8 cellular contexts compared by ENCODE assay signal in the genomic region with DNA sequence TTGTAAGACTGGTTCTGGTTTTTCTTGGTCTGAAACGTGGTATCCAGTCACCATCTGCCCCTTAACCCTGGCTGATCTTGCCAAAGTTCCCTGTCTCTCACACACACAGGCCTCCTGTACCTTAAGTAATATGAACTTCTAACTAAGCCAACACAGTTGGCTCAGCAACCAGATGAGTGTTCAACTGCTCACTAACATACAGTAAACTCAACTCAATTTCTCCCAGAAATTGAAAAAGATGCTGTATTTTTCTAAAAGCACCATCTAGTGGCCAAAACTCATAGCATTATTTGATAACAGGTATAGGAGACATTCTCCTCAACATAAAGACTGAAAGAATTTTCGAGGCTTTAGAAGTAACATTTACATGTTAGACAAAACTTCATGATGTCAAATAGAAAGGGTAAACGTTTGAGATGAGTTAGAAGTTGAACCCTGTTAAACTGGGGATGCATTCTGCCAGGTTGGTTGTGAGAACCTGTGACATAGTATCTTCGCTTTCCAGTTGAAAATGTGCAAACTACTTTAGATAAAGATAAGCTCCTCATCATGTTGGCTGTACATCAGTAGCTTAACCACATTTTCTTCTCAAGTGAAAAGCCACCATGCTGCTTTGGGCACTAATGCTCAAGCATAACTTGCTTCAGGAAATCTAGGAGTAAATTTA. TPM values are rescaled to one million over a fixed set of nuclear protein-coding genes. Genes with fewer than 3 reads are reported as not detected.
DNase-seq lines count a peak whose midpoint lies in the region; ATAC-seq, FAIRE-seq and TF ChIP-seq lines count a peak whose summit lies in the region.

No MANE protein-coding gene starts in this region.

- peak overlapping the region; percentile 18 for H3K4me3 Mint-ChIP-seq in Caco-2 (ENCODE audit: unreplicated experiment)

- DNase-seq in Caco-2 (peak in 1 of 2 experiments; percentile 29), glomerular endothelial cell (ENCODE audit: extremely low read depth, low read depth, low spot score) (peak; percentile 33), sigmoid colon (no peak), DMS114 treated with DMSO at 0.1 percent for 48 hours (lab: John Stamatoyannopoulos, UW; ENCODE audit: unreplicated experiment) (no peak)
- no peak for DNase-seq in activated CD8-positive, alpha-beta memory T cell treated with anti-CD3 and anti-CD28 coated beads, Interleukin-2, amount 50 U/mL, for 48 hours

- peaks cover 44% of the 10 kb centered on the region for H3K36me3 Mint-ChIP-seq in Caco-2 (ENCODE audit: insufficient read depth, unreplicated experiment)

- no peaks in the 10 kb centered on the region for H3K27me3 Mint-ChIP-seq in Caco-2 (ENCODE audit: insufficient read depth, unreplicated experiment)

- TF ChIP-seq POLR2A in sigmoid colon (IDR thresholded peaks at IDR 0.05) = no peak

- H3K27me3 ChIP-seq in Caco-2 (replicated peaks; ENCODE audit: control insufficient read depth, insufficient read depth, low read length) (no peaks in the 10 kb centered on the region), sigmoid colon (no peaks in the 10 kb centered on the region)

- peaks cover 18% of the 10 kb centered on the region for H3K4me1 Mint-ChIP-seq in Caco-2 (ENCODE audit: low read depth, unreplicated experiment)

- no TSS peak for BruUV-seq in Caco-2 (replicated peaks; lab: Mats Ljungman, UMichigan)

- no peaks in the 10 kb centered on the region for H3K9me3 Mint-ChIP-seq in Caco-2 (ENCODE audit: unreplicated experiment)

- intact Hi-C loops in Caco-2 (cut with micrococcal nuclease; ENCODE audit: unreplicated experiment) = loop anchor here (1.0 to 10.0 kb wide), 5 partner anchors 94 to 534 kb away; partner anchors contain the start of gene SOWAHB
- intact Hi-C loops in sigmoid colon (cut with DNase I) = no loop called here

- H3K27ac Mint-ChIP-seq in Caco-2 (ENCODE audit: unreplicated experiment) = peak overlapping the region; percentile 67

- ATAC-seq in HG02798 (IDR thresholded peaks at IDR 0.05; ENCODE audit: poor library complexity, unreplicated experiment) (peak; percentile 35), HG03175 (IDR thresholded peaks at IDR 0.05; ENCODE audit: unreplicated experiment) (no peak)

- TF ChIP-seq CTCF in Caco-2 (IDR thresholded peaks at IDR 0.05; ENCODE audit: insufficient read depth in 1 of 2, low read depth in 1 of 2, low read length in 1 of 2, severe bottlenecking in 1 of 2, unreplicated experiment in 1 of 2) (peak in 1 of 2 experiments; percentile 54), sigmoid colon (IDR thresholded peaks at IDR 0.05) (peak in 3 of 4 experiments; percentile 33 to 40 (median 37))

- WGBS in sigmoid colon, 2 donors = 55 to 63% methylated on average over 4 of the region's 4 CpGs

- POLR2A ChIA-PET in Caco-2 (lab: Charles Lee) = no interaction called here

- no peaks in the 10 kb centered on the region for H3K9me3 ChIP-seq in Caco-2
- no peaks in the 10 kb centered on the region for H3K9me3 ChIP-seq in sigmoid colon

- no peak for TF ChIP-seq EP300 in sigmoid colon (IDR thresholded peaks at IDR 0.05)

- peak overlapping the region in 1 of 4 donors; percentile 46 for H3K27ac ChIP-seq in sigmoid colon

- H3K4me1 ChIP-seq in Caco-2 (peaks cover 51% of the 10 kb centered on the region), sigmoid colon (peaks cover 0 to 15% (median 2%) of the 10 kb centered on the region in 4 donors)

- FAIRE-seq in TTC549 (lab: Jason Lieb, UNC) = peak; percentile 38

- H3K4me3 ChIP-seq in Caco-2 (ENCODE audit: low read depth, low read length) (no peak overlapping the region), sigmoid colon (no peak overlapping the region)

- CTCF ChIA-PET in Caco-2 (lab: Charles Lee) = interaction anchor here (0.6 to 2.6 kb wide), 3 partner anchors 95 to 167 kb away, joined by 3 to 10 read pairs (median 3); partner anchors contain the start of gene SEPTIN11

- H3K36me3 ChIP-seq in Caco-2 (ENCODE audit: control insufficient read depth, insufficient read depth, low read length) (peaks cover 2% of the 10 kb centered on the region), sigmoid colon (peaks cover 0 to 36% (median 5%) of the 10 kb centered on the region in 4 donors)

RNA-seq across cellular contexts. Expression of gene CCNI, which starts 31.2 kb away (rescaled TPM):
- total RNA-seq in Caco-2 (2022) (153 and 164 TPM in 2 replicates), glomerular endothelial cell (157 and 172 TPM in 2 replicates), sigmoid colon (100 to 1,000 TPM; 248 to 339 (median 288) TPM)
- polyA plus RNA-seq in sigmoid colon = 100 to 1,000 TPM; 118 to 218 (median 130) TPM
